ENCODE assay signal across 11 cellular contexts in the genomic region with DNA sequence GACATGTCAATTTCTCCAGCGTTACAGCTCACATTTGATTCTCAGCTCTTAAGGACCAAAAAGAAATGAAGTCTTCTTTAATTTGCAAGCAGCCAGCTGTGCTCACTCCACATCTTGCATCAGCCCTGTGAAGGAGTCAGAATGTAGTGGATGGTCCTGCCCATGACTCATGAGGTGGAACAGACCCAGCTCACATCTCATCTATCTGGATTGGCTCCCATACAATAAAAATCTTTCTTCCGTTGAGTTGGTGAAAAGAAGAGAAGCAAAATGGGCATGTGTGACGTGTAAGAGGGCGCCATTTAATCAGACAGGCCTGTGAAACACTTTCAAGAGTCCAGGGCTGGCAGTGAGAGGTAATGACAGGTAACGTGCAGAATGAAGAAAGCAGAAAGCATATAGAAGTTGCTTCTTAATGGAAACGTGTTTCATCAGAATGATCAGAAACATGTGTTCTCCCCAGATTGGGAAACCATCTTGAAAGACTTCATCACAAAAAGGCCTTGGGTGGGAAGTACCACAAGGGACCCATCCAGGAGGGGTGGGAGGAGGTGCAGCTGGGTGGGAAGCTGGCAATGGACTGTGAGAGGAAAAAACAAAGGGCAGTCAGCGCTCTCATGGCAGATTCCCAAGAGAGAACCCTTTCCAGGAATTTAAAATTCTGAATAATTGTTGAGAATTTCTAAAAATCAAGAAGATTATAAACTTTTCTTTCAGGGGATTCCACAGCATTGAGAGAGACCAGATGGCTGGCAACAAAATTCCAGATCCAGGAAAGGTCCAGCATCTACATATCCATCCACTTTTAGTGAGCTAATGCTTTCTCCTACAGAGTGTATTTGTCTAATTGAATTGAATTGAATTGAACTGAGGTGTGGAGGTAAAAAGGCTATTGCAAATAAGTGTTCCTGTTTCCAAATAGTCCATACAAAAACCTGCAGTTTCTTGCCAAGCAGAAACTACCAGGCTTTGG. TPM values are rescaled to one million over a fixed set of nuclear protein-coding genes. Genes with fewer than 3 reads are reported as not detected.
DNase-seq lines count a peak whose midpoint lies in the region; ATAC-seq and TF ChIP-seq lines count a peak whose summit lies in the region.
"Had no signal": no experiment of that assay in that cellular context is flagged by ENCODE, and none has a peak within 500 bp of the region (broad histone marks: within the 10 kb centered on the region; RNA-seq: fewer than 3 reads in every experiment).

No MANE protein-coding gene starts in this region.

- no peak for DNase-seq in stimulated activated naive CD8-positive, alpha-beta T cell treated with anti-CD3 and anti-CD28 coated beads, Interleukin-15, Interleukin-2, amounts not matched to agents 100 U/mL and 50 U/mL, for 24 hours
- DNase-seq in astrocyte of the spinal cord (ENCODE audit: low read depth, low spot score) (peak; percentile 93), kidney glomerular epithelial cell (lab: John Stamatoyannopoulos, UW) (peak; percentile 42), WTC11 (ENCODE audit: low spot score) (no peak), D341Med (ENCODE audit: low spot score) (no peak), cerebellar nuclear complex (lab: John Stamatoyannopoulos, UW) (no peak)
- DNase-seq: NCI-H2107 had no signal

- H3K4me3 ChIP-seq in astrocyte of the spinal cord (ENCODE audit: low read depth, low read length) = no peak overlapping the region
- H3K4me3 ChIP-seq: GM23338, SK-N-MC had no signal

- peak overlapping the region; percentile 3 for H3K27ac Mint-ChIP-seq in stimulated activated naive CD8-positive, alpha-beta T cell treated with anti-CD3 and anti-CD28 coated beads, Interleukin-15, Interleukin-2, amounts not matched to agents 100 ng/mL and 50 ng/mL, for 24 hours
- H3K27ac Mint-ChIP-seq in WTC11 = no peak overlapping the region
- H3K27ac Mint-ChIP-seq: GM23338 had no signal

- POLR2A ChIA-PET in WTC11 (lab: Charles Lee) = no interaction called here

- no peaks in the 10 kb centered on the region for H3K27me3 Mint-ChIP-seq in stimulated activated naive CD8-positive, alpha-beta T cell treated with anti-CD3 and anti-CD28 coated beads, Interleukin-15, Interleukin-2, amounts not matched to agents 100 ng/mL and 50 ng/mL, for 24 hours
- H3K27me3 Mint-ChIP-seq in WTC11 (ENCODE audit: low read depth) = peaks cover 83% of the 10 kb centered on the region

- ATAC-seq in stimulated activated naive CD8-positive, alpha-beta T cell treated with anti-CD3 and anti-CD28 coated beads, Interleukin-15, Interleukin-2, amounts not matched to agents 100 U/mL and 50 U/mL, for 24 hours = no peak
- ATAC-seq in WTC11 (no peak), GM21529 (IDR thresholded peaks at IDR 0.05; ENCODE audit: unreplicated experiment) (no peak)
- ATAC-seq: GM23338 had no signal

- H3K4me3 Mint-ChIP-seq in stimulated activated naive CD8-positive, alpha-beta T cell treated with anti-CD3 and anti-CD28 coated beads, Interleukin-15, Interleukin-2, amounts not matched to agents 100 ng/mL and 50 ng/mL, for 24 hours = no peak overlapping the region
- no peak overlapping the region for H3K4me3 Mint-ChIP-seq in WTC11
- H3K4me3 Mint-ChIP-seq: GM23338 had no signal

- in situ Hi-C loops in astrocyte of the spinal cord (cut with HindIII; ENCODE audit: low sequenced_read_pairs) = no loop called here

- TF ChIP-seq CTCF in astrocyte of the spinal cord (IDR thresholded peaks at IDR 0.05; ENCODE audit: low read depth, low read length) (no peak), WTC11 (IDR thresholded peaks at IDR 0.05) (no peak)

- CTCF ChIA-PET in WTC11 (lab: Charles Lee) = interaction anchor here (0.5 kb wide), 1 partner anchor 9 kb away, joined by 6 read pairs; no protein-coding TSS in a partner anchor

- H3K4me1 Mint-ChIP-seq in stimulated activated naive CD8-positive, alpha-beta T cell treated with anti-CD3 and anti-CD28 coated beads, Interleukin-15, Interleukin-2, amounts not matched to agents 100 ng/mL and 50 ng/mL, for 24 hours (ENCODE audit: low read depth) = peaks cover 71% of the 10 kb centered on the region
- H3K4me1 Mint-ChIP-seq in WTC11 = peaks cover 62% of the 10 kb centered on the region

- no peaks in the 10 kb centered on the region for H3K36me3 Mint-ChIP-seq in stimulated activated naive CD8-positive, alpha-beta T cell treated with anti-CD3 and anti-CD28 coated beads, Interleukin-15, Interleukin-2, amounts not matched to agents 100 ng/mL and 50 ng/mL, for 24 hours (ENCODE audit: low read depth)
- peaks cover 10% of the 10 kb centered on the region for H3K36me3 Mint-ChIP-seq in WTC11

- H3K9me3 Mint-ChIP-seq in stimulated activated naive CD8-positive, alpha-beta T cell treated with anti-CD3 and anti-CD28 coated beads, Interleukin-15, Interleukin-2, amounts not matched to agents 100 ng/mL and 50 ng/mL, for 24 hours = no peaks in the 10 kb centered on the region
- H3K9me3 Mint-ChIP-seq in WTC11 = peaks cover 6% of the 10 kb centered on the region; the same call in 1 of the 2 replicates
- H3K9me3 Mint-ChIP-seq: GM23338 had no signal

TF ChIP-seq in WTC11, 78 proteins besides CTCF, POLR2A, EP300 and RAD21:
- TF ChIP-seq, protein P1, sequence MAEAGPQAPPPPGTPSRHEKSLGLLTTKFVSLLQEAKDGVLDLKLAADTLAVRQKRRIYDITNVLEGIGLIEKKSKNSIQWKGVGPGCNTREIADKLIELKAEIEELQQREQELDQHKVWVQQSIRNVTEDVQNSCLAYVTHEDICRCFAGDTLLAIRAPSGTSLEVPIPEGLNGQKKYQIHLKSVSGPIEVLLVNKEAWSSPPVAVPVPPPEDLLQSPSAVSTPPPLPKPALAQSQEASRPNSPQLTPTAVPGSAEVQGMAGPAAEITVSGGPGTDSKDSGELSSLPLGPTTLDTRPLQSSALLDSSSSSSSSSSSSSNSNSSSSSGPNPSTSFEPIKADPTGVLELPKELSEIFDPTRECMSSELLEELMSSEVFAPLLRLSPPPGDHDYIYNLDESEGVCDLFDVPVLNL (CRISPR knock-in tag; IDR thresholded peaks at IDR 0.05; ENCODE audit: borderline replicate concordance, low read depth) = no peak
- no peak for TF ChIP-seq SMAD3 (CRISPR knock-in tag; IDR thresholded peaks at IDR 0.05; ENCODE audit: borderline replicate concordance)
- no peak for TF ChIP-seq ZNF263 (CRISPR knock-in tag; IDR thresholded peaks at IDR 0.05; ENCODE audit: low read depth)
- TF ChIP-seq, protein P2, sequence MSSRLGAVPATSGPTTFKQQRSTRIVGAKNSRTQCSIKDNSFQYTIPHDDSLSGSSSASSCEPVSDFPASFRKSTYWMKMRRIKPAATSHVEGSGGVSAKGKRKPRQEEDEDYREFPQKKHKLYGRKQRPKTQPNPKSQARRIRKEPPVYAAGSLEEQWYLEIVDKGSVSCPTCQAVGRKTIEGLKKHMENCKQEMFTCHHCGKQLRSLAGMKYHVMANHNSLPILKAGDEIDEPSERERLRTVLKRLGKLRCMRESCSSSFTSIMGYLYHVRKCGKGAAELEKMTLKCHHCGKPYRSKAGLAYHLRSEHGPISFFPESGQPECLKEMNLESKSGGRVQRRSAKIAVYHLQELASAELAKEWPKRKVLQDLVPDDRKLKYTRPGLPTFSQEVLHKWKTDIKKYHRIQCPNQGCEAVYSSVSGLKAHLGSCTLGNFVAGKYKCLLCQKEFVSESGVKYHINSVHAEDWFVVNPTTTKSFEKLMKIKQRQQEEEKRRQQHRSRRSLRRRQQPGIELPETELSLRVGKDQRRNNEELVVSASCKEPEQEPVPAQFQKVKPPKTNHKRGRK (CRISPR knock-in tag; IDR thresholded peaks at IDR 0.05; ENCODE audit: borderline replicate concordance) = no peak

RNA-seq across cellular contexts. Expression of a gene that starts 57.0 kb away (rescaled TPM):
- 25.3 to 33.1 TPM (median 27.2 TPM) in 3 replicates for total RNA-seq in WTC11 (2021)

Comparison
In these comparisons a context has a peak if more than half of its experiments do, and no peak if none do; other contexts are left out.
1. DNase-seq: peak in astrocyte of the spinal cord (single experiment) and kidney glomerular epithelial cell (single experiment); none in stimulated activated naive CD8-positive, alpha-beta T cell treated with anti-CD3 and anti-CD28 coated beads, Interleukin-15, Interleukin-2, amounts not matched to agents 100 U/mL and 50 U/mL, for 24 hours (single experiment), WTC11 (single experiment), D341Med (single experiment) and cerebellar nuclear complex (0 of 2).